ENCODE assay signal across 9 cellular contexts in genomic region chr3:39378092-39378491, GRCh38. TPM values are rescaled to one million over a fixed set of nuclear protein-coding genes. Genes with fewer than 3 reads are reported as not detected.
DNase-seq lines count a peak whose midpoint lies in the region; ATAC-seq and TF ChIP-seq lines count a peak whose summit lies in the region.
"Had no signal": no experiment of that assay in that cellular context is flagged by ENCODE, and none has a peak within 500 bp of the region (broad histone marks: within the 10 kb centered on the region; RNA-seq: fewer than 3 reads in every experiment).

No MANE protein-coding gene starts in this region.

- no peak overlapping the region for H4K8ac ChIP-seq in mesenchymal stem cell (ENCODE audit: low read length)

- DNase-seq in SK-N-SH: peak; percentile 55
- DNase-seq in breast epithelium (ENCODE audit: low spot score in 2 of 2): no peak
- peak; percentile 29 for DNase-seq in mesenchymal stem cell
- peak; percentile 78 for DNase-seq in transverse colon
- no peak for DNase-seq in omental fat pad (ENCODE audit: low spot score)
- DNase-seq in GDM1 (lab: John Stamatoyannopoulos, UW): no peak

- TF ChIP-seq CTCF in GM12874 (IDR thresholded peaks at IDR 0.05; ENCODE audit: insufficient read depth, low read depth, low read length) (peak; percentile 90), SK-N-SH (IDR thresholded peaks at IDR 0.05) (peak; percentile 63), breast epithelium (IDR thresholded peaks at IDR 0.05) (peak in 2 of 3 donors; percentile 36 to 47), transverse colon (IDR thresholded peaks at IDR 0.05) (peak; percentile 53 to 83 (median 66)), omental fat pad (IDR thresholded peaks at IDR 0.05) (no peak)

- H4K20me1 ChIP-seq in SK-N-SH (ENCODE audit: insufficient read depth): no peaks in the 10 kb centered on the region

- H3K9ac ChIP-seq in SK-N-SH (no peak overlapping the region), mesenchymal stem cell (ENCODE audit: low read length) (no peak overlapping the region)

- H3K9me3 ChIP-seq in SK-N-SH (no peaks in the 10 kb centered on the region), breast epithelium (no peaks in the 10 kb centered on the region), mesenchymal stem cell (ENCODE audit: control insufficient read depth, low read length) (no peaks in the 10 kb centered on the region), transverse colon (no peaks in the 10 kb centered on the region)

- no peak overlapping the region for H4K91ac ChIP-seq in mesenchymal stem cell (ENCODE audit: low read length)

- ATAC-seq in HG02852 (IDR thresholded peaks at IDR 0.05; ENCODE audit: unreplicated experiment) (peak; percentile 79), omental fat pad (ENCODE audit: low FRiP score) (no peak)

- H2BK15ac ChIP-seq in mesenchymal stem cell (ENCODE audit: low read depth, poor library complexity, severe bottlenecking): no peak overlapping the region

- POLR2A ChIA-PET in SK-N-SH (lab: Yijun Ruan, JAX): interaction anchor here (1.1 kb wide), 1 partner anchor 29 kb away, joined by 3 read pairs; the partner anchor contains the start of gene RPSA

- no peak overlapping the region for H2AFZ ChIP-seq in SK-N-SH (ENCODE audit: low read depth)
- no peak overlapping the region for H2AFZ ChIP-seq in mesenchymal stem cell (ENCODE audit: low read depth, low read length)

- no peak overlapping the region for H3K14ac ChIP-seq in mesenchymal stem cell (ENCODE audit: low read length in 2 of 2)

- no peak overlapping the region for H2AK5ac ChIP-seq in mesenchymal stem cell (ENCODE audit: low read length, severe bottlenecking)

- intact Hi-C loops in breast epithelium (cut with DNase I; ENCODE audit: low total_unique reads) (no loop called here), transverse colon (cut with DNase I; ENCODE audit: low total_unique reads) (no loop called here)

- H3K4me3 ChIP-seq in SK-N-SH (ENCODE audit: low read depth in 2 of 2, low read length in 1 of 2) (no peak overlapping the region), breast epithelium (no peak overlapping the region), mesenchymal stem cell (ENCODE audit: insufficient read depth in 1 of 2, low read depth in 1 of 2, low read length in 2 of 2) (no peak overlapping the region), transverse colon (no peak overlapping the region)

- H3F3A ChIP-seq in SK-N-SH (replicated peaks; ENCODE audit: insufficient read depth): peaks cover 6% of the 10 kb centered on the region

- H3K4me1 ChIP-seq in SK-N-SH (ENCODE audit: control insufficient read depth in 1 of 2, insufficient read depth in 2 of 2, low read depth in 1 of 2, low read length in 1 of 2): no peaks in the 10 kb centered on the region; a peak in 1 of 4 replicates
- no peaks in the 10 kb centered on the region for H3K4me1 ChIP-seq in breast epithelium
- peaks cover 1% of the 10 kb centered on the region for H3K4me1 ChIP-seq in mesenchymal stem cell (ENCODE audit: control insufficient read depth, insufficient read depth, low read depth, low read length)
- H3K4me1 ChIP-seq in transverse colon: peaks cover 0 to 16% (median 7%) of the 10 kb centered on the region in 4 donors

- H2BK12ac ChIP-seq in mesenchymal stem cell (ENCODE audit: low read length in 2 of 2): no peak overlapping the region

- H3K79me1 ChIP-seq in mesenchymal stem cell (replicated peaks; ENCODE audit: low read length, poor library complexity, severe bottlenecking): no peaks in the 10 kb centered on the region

- H2BK120ac ChIP-seq in mesenchymal stem cell (ENCODE audit: low read depth, low read length): no peak overlapping the region

- H3K4ac ChIP-seq in mesenchymal stem cell (ENCODE audit: low read depth in 1 of 2, low read length in 2 of 2): no peak overlapping the region

- TF ChIP-seq EP300 in SK-N-SH (IDR thresholded peaks at IDR 0.05; ENCODE audit: borderline replicate concordance in 1 of 2, low read depth in 1 of 2, low read length in 1 of 2): no peak
- TF ChIP-seq EP300 in transverse colon (IDR thresholded peaks at IDR 0.05; ENCODE audit: low read depth): no peak

- TF ChIP-seq POLR2A in breast epithelium (IDR thresholded peaks at IDR 0.05): no peak
- TF ChIP-seq POLR2A in transverse colon (IDR thresholded peaks at IDR 0.05): no peak

- H3K36me3 ChIP-seq in SK-N-SH (replicated peaks in 1 of 2; ENCODE audit: control insufficient read depth in 1 of 2, insufficient read depth in 2 of 2, low read length in 1 of 2): no peaks in the 10 kb centered on the region
- H3K36me3 ChIP-seq in breast epithelium: no peaks in the 10 kb centered on the region
- no peaks in the 10 kb centered on the region for H3K36me3 ChIP-seq in mesenchymal stem cell (ENCODE audit: control insufficient read depth in 1 of 2, insufficient read depth in 2 of 2, low read depth in 1 of 2, low read length in 2 of 2)
- H3K36me3 ChIP-seq in transverse colon: no peaks in the 10 kb centered on the region

- 21% methylated on average over 4 of the region's 4 CpGs for WGBS in SK-N-SH (ENCODE audit: low lambda C conversion rate)
- 4% methylated on average over 2 of the region's 4 CpGs for WGBS in mesenchymal stem cell
- WGBS in transverse colon (ENCODE audit: low coverage in 1 of 2), 2 donors: 13 to 29% methylated on average over 4 of the region's 4 CpGs

- CTCF ChIA-PET in SK-N-SH (lab: Yijun Ruan, JAX): interaction anchor here (0.7 to 2.0 kb wide), 13 partner anchors 12 to 188 kb away, joined by 3 to 21 read pairs (median 3); no protein-coding TSS in a partner anchor

- no peak overlapping the region for H3K18ac ChIP-seq in mesenchymal stem cell (ENCODE audit: low read depth in 1 of 2, low read length in 2 of 2)

- peaks cover 3% of the 10 kb centered on the region; the same call in 1 of the 2 replicates for H3K79me2 ChIP-seq in SK-N-SH (ENCODE audit: insufficient read depth)

- in situ Hi-C loops in transverse colon (cut with MboI; ENCODE audit: low pct_ligation_motif_present in 1 of 4, low pct_unique_long_range_greater_than_20kb in 1 of 4, low sequenced_read_pairs in 3 of 4): loop anchor here (25.0 kb wide), 2 partner anchors 166 to 191 kb away; partner anchors contain the start of gene XIRP1 (in 3 of the 4)

- H3K23ac ChIP-seq in mesenchymal stem cell (ENCODE audit: low read length in 2 of 2): no peak overlapping the region

- H3K27ac ChIP-seq in SK-N-SH (ENCODE audit: low read depth in 2 of 2, low read length in 1 of 2) (no peak overlapping the region), breast epithelium (no peak overlapping the region), mesenchymal stem cell (ENCODE audit: low read length, poor library complexity, severe bottlenecking) (no peak overlapping the region), transverse colon (no peak overlapping the region)

- H3K4me2 ChIP-seq in SK-N-SH (no peak overlapping the region), mesenchymal stem cell (ENCODE audit: low read length, poor library complexity, severe bottlenecking) (no peak overlapping the region)

- no peaks in the 10 kb centered on the region for H3K9me2 ChIP-seq in SK-N-SH

- no peaks in the 10 kb centered on the region for H3K27me3 ChIP-seq in SK-N-SH (ENCODE audit: insufficient read depth)
- H3K27me3 ChIP-seq in breast epithelium: no peaks in the 10 kb centered on the region
- peaks cover 0 to 11% of the 10 kb centered on the region in 2 experiments for H3K27me3 ChIP-seq in mesenchymal stem cell (ENCODE audit: control insufficient read depth in 1 of 2, insufficient read depth in 1 of 2, low read length in 2 of 2)
- no peaks in the 10 kb centered on the region for H3K27me3 ChIP-seq in transverse colon

- TF ChIP-seq RAD21 in SK-N-SH (IDR thresholded peaks at IDR 0.05; ENCODE audit: low read length): peak; percentile 52

- H2BK5ac ChIP-seq in mesenchymal stem cell (ENCODE audit: low read depth, low read length, poor library complexity, severe bottlenecking): no peak overlapping the region

TF ChIP-seq in SK-N-SH, 30 proteins besides CTCF, POLR2A, EP300 and RAD21:
- TF ChIP-seq SMC3 (IDR thresholded peaks at IDR 0.05; ENCODE audit: low read depth, low read length) (peak; percentile 3; the same call in 1 of the 2 replicates), USF1 (IDR thresholded peaks at IDR 0.05; ENCODE audit: borderline replicate concordance, low read depth) (no peak)

RNA-seq across cellular contexts. Expression of gene SLC25A38, which starts 5.1 kb away (rescaled TPM):
- 34.9 and 45.0 TPM in 2 replicates for polyA plus RNA-seq in SK-N-SH (2012; rRNA removed)
- polyA plus RNA-seq in SK-N-SH (2012; cell fraction: cytosol; rRNA removed): 35.2 and 36.9 TPM in 2 replicates
- polyA plus RNA-seq in SK-N-SH (2012; cell fraction: nucleus; rRNA removed): 50.1 and 57.6 TPM in 2 replicates
- total RNA-seq in breast epithelium (10 to 100 TPM; 28.2 to 31.6 (median 30.9) TPM), transverse colon (10 to 100 TPM; 10.5 to 61.7 (median 40.4) TPM), omental fat pad (10 to 100 TPM; 18.8 to 25.7 (median 22.8) TPM)
- 29.8 TPM for polyA plus RNA-seq in mesenchymal stem cell (2013, experiment 1 of 2)
- 29.6 TPM for polyA plus RNA-seq in mesenchymal stem cell (2013, experiment 2 of 2)

RNA-seq across cellular contexts. Expression of gene RPSA, which starts 28.4 kb away (rescaled TPM):
- polyA plus RNA-seq in SK-N-SH (2012; rRNA removed): 2,958 and 3,456 TPM in 2 replicates
- polyA plus RNA-seq in SK-N-SH (2012; cell fraction: cytosol; rRNA removed): 3,101 and 3,500 TPM in 2 replicates
- 1,164 and 1,345 TPM in 2 replicates for polyA plus RNA-seq in SK-N-SH (2012; cell fraction: nucleus; rRNA removed)
- total RNA-seq in breast epithelium (1,000 to 10,000 TPM in 2 of 3 donors, 100 to 1,000 TPM in 1; 852 to 1,731 (median 1,290) TPM), transverse colon (1,000 to 10,000 TPM in 1 of 4 donors, 100 to 1,000 TPM in 3; 460 to 1,003 (median 843) TPM), omental fat pad (1,000 to 10,000 TPM in 2 of 4 donors, 100 to 1,000 TPM in 2; 890 to 1,192 (median 1,008) TPM)
- polyA plus RNA-seq in mesenchymal stem cell (2013, experiment 1 of 2): 1,855 TPM
- 1,954 TPM for polyA plus RNA-seq in mesenchymal stem cell (2013, experiment 2 of 2)

RNA-seq across cellular contexts. Expression of gene CCR8, which starts 48.6 kb away (rescaled TPM):
- polyA plus RNA-seq in SK-N-SH (2012; rRNA removed): not detected in 2 replicates
- polyA plus RNA-seq in SK-N-SH (2012; cell fraction: cytosol; rRNA removed): not detected in 2 replicates
- polyA plus RNA-seq in SK-N-SH (2012; cell fraction: nucleus; rRNA removed): not detected in 2 replicates
- total RNA-seq in breast epithelium (not detected), transverse colon (not detected), omental fat pad (not detected)
- polyA plus RNA-seq in mesenchymal stem cell (2013, experiment 1 of 2): not detected
- not detected for polyA plus RNA-seq in mesenchymal stem cell (2013, experiment 2 of 2)
- polyA plus RNA-seq: adipose tissue had no signal

Comparison
In these comparisons a context has a peak if more than half of its experiments do, and no peak if none do; other contexts are left out.
1. CTCF ChIP-seq: peak in GM12874 (single experiment), SK-N-SH (single experiment), breast epithelium (2 of 3) and transverse colon (5 of 5); none in omental fat pad (0 of 3).
2. DNase-seq: peak in SK-N-SH (single experiment), mesenchymal stem cell (single experiment) and transverse colon (single experiment); none in breast epithelium (0 of 2), omental fat pad (single experiment) and GDM1 (single experiment).